In genomic region chrX:23699636-23700194, GRCh38 we compare ENCODE assay signal across 8 cellular contexts. TPM values are rescaled to one million over a fixed set of nuclear protein-coding genes. Genes with fewer than 3 reads are reported as not detected.
DNase-seq lines count a peak whose midpoint lies in the region; ATAC-seq and TF ChIP-seq lines count a peak whose summit lies in the region.

No MANE protein-coding gene starts in this region.

- H3K27ac Mint-ChIP-seq in activated T-helper 2 cell treated with anti-CD3 and anti-CD28 coated beads, Interferon-gamma antibody, Interleukin-2, Interleukin-4, amounts not matched to agents 10 μg/mL and 5 μg/mL and 100 μg/mL, durations not matched to agents 14 hours and 24 hours and 36 hours = no peak overlapping the region

- H3K4me3 ChIP-seq in colonic mucosa (no peak overlapping the region), trophoblast cell (ENCODE audit: low read depth, low read length) (no peak overlapping the region)

- peaks cover 24% of the 10 kb centered on the region for H3K36me3 Mint-ChIP-seq in activated T-helper 2 cell treated with anti-CD3 and anti-CD28 coated beads, Interferon-gamma antibody, Interleukin-2, Interleukin-4, amounts not matched to agents 10 μg/mL and 5 μg/mL and 100 μg/mL, durations not matched to agents 14 hours and 24 hours and 36 hours (ENCODE audit: low read depth)

- H3K79me1 ChIP-seq in trophoblast cell (ENCODE audit: low read length) = no peaks in the 10 kb centered on the region

- no peak overlapping the region for H3K14ac ChIP-seq in trophoblast cell (ENCODE audit: low read length)

- no CpG with 5 or more reads among the region's 16 CpGs for WGBS in trophoblast cell (ENCODE audit: extremely low coverage, insufficient coverage, insufficient read length)

- H3K36me3 ChIP-seq in colonic mucosa (no peaks in the 10 kb centered on the region), trophoblast cell (ENCODE audit: control insufficient read depth in 1 of 2, insufficient read depth in 2 of 2, low read length in 2 of 2) (peaks cover 6 to 17% of the 10 kb centered on the region in 2 experiments)

- H3K4me1 ChIP-seq in colonic mucosa (no peaks in the 10 kb centered on the region), trophoblast cell (ENCODE audit: control insufficient read depth in 1 of 2, insufficient read depth in 2 of 2, low read length in 2 of 2) (no peaks in the 10 kb centered on the region)

- no peak overlapping the region for H4K91ac ChIP-seq in trophoblast cell (ENCODE audit: low read depth, low read length)

- H3K9ac ChIP-seq in colonic mucosa (ENCODE audit: low read depth in 2 of 2, low read length in 2 of 2) (no peak overlapping the region), trophoblast cell (ENCODE audit: low read length) (no peak overlapping the region)

- H3K9me3 Mint-ChIP-seq in activated T-helper 2 cell treated with anti-CD3 and anti-CD28 coated beads, Interferon-gamma antibody, Interleukin-2, Interleukin-4, amounts not matched to agents 10 μg/mL and 5 μg/mL and 100 μg/mL, durations not matched to agents 14 hours and 24 hours and 36 hours = no peaks in the 10 kb centered on the region

- no peak overlapping the region for H2AK5ac ChIP-seq in trophoblast cell (ENCODE audit: low read length)

- H3K4me1 Mint-ChIP-seq in activated T-helper 2 cell treated with anti-CD3 and anti-CD28 coated beads, Interferon-gamma antibody, Interleukin-2, Interleukin-4, amounts not matched to agents 10 μg/mL and 5 μg/mL and 100 μg/mL, durations not matched to agents 14 hours and 24 hours and 36 hours (ENCODE audit: low read depth) = peaks cover under 1% of the 10 kb centered on the region

- TF ChIP-seq CTCF in colonic mucosa (IDR thresholded peaks at IDR 0.05) = no peak

- no peak overlapping the region for H3K23ac ChIP-seq in trophoblast cell (ENCODE audit: low read length)

- no peak overlapping the region for H3K4ac ChIP-seq in trophoblast cell (ENCODE audit: low read depth, low read length)

- no peak overlapping the region for H2BK12ac ChIP-seq in trophoblast cell (ENCODE audit: low read length)

- H3K27ac ChIP-seq in colonic mucosa = no peak overlapping the region
- no peak overlapping the region for H3K27ac ChIP-seq in trophoblast cell (ENCODE audit: low read depth, low read length)

- no peak overlapping the region for H4K12ac ChIP-seq in trophoblast cell (ENCODE audit: low read depth, low read length)

- peak; percentile 64 for ATAC-seq in GM19438 (IDR thresholded peaks at IDR 0.05; ENCODE audit: low read depth, unreplicated experiment)

- H2BK5ac ChIP-seq in trophoblast cell (ENCODE audit: low read depth, low read length, poor library complexity) = no peak overlapping the region

- H2BK120ac ChIP-seq in trophoblast cell (ENCODE audit: insufficient read depth, low read length, poor library complexity) = no peak overlapping the region

- intact Hi-C loops in colonic mucosa (cut with DNase I) = loop anchor here (10.0 kb wide), 1 partner anchor 365 kb away; no protein-coding TSS in a partner anchor
- intact Hi-C loops in activated T-helper 2 cell treated with anti-CD3 and anti-CD28 coated beads, Interferon-gamma antibody, Interleukin-2, Interleukin-4, amounts not matched to agents 10 μg/mL and 5 μg/mL and 100 μg/mL, durations not matched to agents 14 hours and 24 hours and 36 hours (cut with micrococcal nuclease) = no loop called here

- H2AFZ ChIP-seq in trophoblast cell (ENCODE audit: insufficient read depth, low read length, poor library complexity) = no peak overlapping the region

- H3K18ac ChIP-seq in trophoblast cell (ENCODE audit: low read length) = no peak overlapping the region

- no peak overlapping the region for H4K8ac ChIP-seq in trophoblast cell (ENCODE audit: low read depth, low read length)

- H3K9me3 ChIP-seq in colonic mucosa = no peaks in the 10 kb centered on the region
- H3K9me3 ChIP-seq in trophoblast cell (ENCODE audit: insufficient read depth, low read depth, low read length) = no peaks in the 10 kb centered on the region

- no peaks in the 10 kb centered on the region for H3K79me2 ChIP-seq in trophoblast cell (ENCODE audit: control insufficient read depth, insufficient read depth, low read length, poor library complexity)

- no peak overlapping the region for H3K4me2 ChIP-seq in trophoblast cell (ENCODE audit: low read length)

- DNase-seq in NOMO-1 (lab: John Stamatoyannopoulos, UW; ENCODE audit: unreplicated experiment in 2 of 2) (peak; percentile 66 to 76), colonic mucosa (peak; percentile 19), trophoblast cell (peak; percentile 31 to 43), DMS53 treated with DMSO at 0.1 percent for 48 hours (lab: John Stamatoyannopoulos, UW; ENCODE audit: unreplicated experiment) (no peak), NCI-H446 (lab: John Stamatoyannopoulos, UW) (no peak), DMS 273 treated with DMSO at 0.1 percent for 48 hours (lab: John Stamatoyannopoulos, UW) (no peak)
- DNase-seq in activated T-helper 2 cell treated with anti-CD3 and anti-CD28 coated beads, Interferon-gamma antibody, Interleukin-2, Interleukin-4, amounts not matched to agents 10 μg/mL and 5 μg/mL and 100 μg/mL, durations not matched to agents 14 hours and 24 hours and 36 hours (ENCODE audit: low spot score) = no peak

- no peaks in the 10 kb centered on the region for H3K27me3 Mint-ChIP-seq in activated T-helper 2 cell treated with anti-CD3 and anti-CD28 coated beads, Interferon-gamma antibody, Interleukin-2, Interleukin-4, amounts not matched to agents 10 μg/mL and 5 μg/mL and 100 μg/mL, durations not matched to agents 14 hours and 24 hours and 36 hours (ENCODE audit: low read depth)

- H3K27me3 ChIP-seq in colonic mucosa = no peaks in the 10 kb centered on the region
- H3K27me3 ChIP-seq in trophoblast cell (ENCODE audit: insufficient read depth, low read length) = no peaks in the 10 kb centered on the region

- H3K4me3 Mint-ChIP-seq in activated T-helper 2 cell treated with anti-CD3 and anti-CD28 coated beads, Interferon-gamma antibody, Interleukin-2, Interleukin-4, amounts not matched to agents 10 μg/mL and 5 μg/mL and 100 μg/mL, durations not matched to agents 14 hours and 24 hours and 36 hours (ENCODE audit: low read depth) = no peak overlapping the region

RNA-seq across cellular contexts. Expression of gene PRDX4, which starts 32.4 kb away (rescaled TPM):
- total RNA-seq in colonic mucosa = 100 to 1,000 TPM in 1 of 2 donors, 10 to 100 TPM in 1; 56.0 to 102 TPM
- polyA plus RNA-seq in trophoblast cell (2013) = 182 and 193 TPM in 2 replicates
- total RNA-seq in activated T-helper 2 cell treated with anti-CD3 and anti-CD28 coated beads, Interferon-gamma antibody, Interleukin-2, Interleukin-4, amounts not matched to agents 10 μg/mL and 5 μg/mL and 100 μg/mL, durations not matched to agents 14 hours and 24 hours and 36 hours = 59.0 and 68.0 TPM in 2 replicates

RNA-seq across cellular contexts. Expression of gene ACOT9, which starts 43.4 kb away (rescaled TPM):
- total RNA-seq in colonic mucosa = 10 to 100 TPM; 23.6 to 26.0 TPM
- 31.6 and 32.5 TPM in 2 replicates for polyA plus RNA-seq in trophoblast cell (2013)
- 75.2 and 76.0 TPM in 2 replicates for total RNA-seq in activated T-helper 2 cell treated with anti-CD3 and anti-CD28 coated beads, Interferon-gamma antibody, Interleukin-2, Interleukin-4, amounts not matched to agents 10 μg/mL and 5 μg/mL and 100 μg/mL, durations not matched to agents 14 hours and 24 hours and 36 hours

Comparison
In these comparisons a context has a peak if more than half of its experiments do, and no peak if none do; other contexts are left out.
1. DNase-seq: peak in NOMO-1 (2 of 2), colonic mucosa (single experiment) and trophoblast cell (2 of 2); none in DMS53 treated with DMSO at 0.1 percent for 48 hours (single experiment), NCI-H446 (0 of 2), activated T-helper 2 cell treated with anti-CD3 and anti-CD28 coated beads, Interferon-gamma antibody, Interleukin-2, Interleukin-4, amounts not matched to agents 10 μg/mL and 5 μg/mL and 100 μg/mL, durations not matched to agents 14 hours and 24 hours and 36 hours (single experiment) and DMS 273 treated with DMSO at 0.1 percent for 48 hours (single experiment).